ENCODE assay signal across 27 cellular contexts in genomic region chr20:52349806-52350205, GRCh38.
"Had no signal": no experiment of that assay in that cellular context is flagged by ENCODE, and none has a peak within 500 bp of the region (broad histone marks: within the 10 kb centered on the region; RNA-seq: fewer than 3 reads in every experiment).

No MANE protein-coding gene starts in this region.

- H3K9me3 ChIP-seq: left lung, lower lobe of right lung, mucosa of descending colon, prostate gland, right lobe of liver, uterus had no signal

- H3K27ac Mint-ChIP-seq: natural killer cell treated with Interleukin-12 subunit alpha and Interleukin-12 subunit beta and Interleukin-15 and Interleukin-18, amount 100 ng/mL, for 72 hours; stimulated activated memory B cell treated with anti-CD40 and anti-IgM and Interleukin-4, amounts not matched to agents 10 μg/mL and 1 μg/mL and 100 μg/mL, for 72 hours; type B pancreatic cell had no signal

- FAIRE-seq: keratinocyte, pancreas had no signal

- DNase-seq: hippocampal formation; kidney glomerular epithelial cell; left colon; left lung; lower lobe of right lung; midbrain; mucosa of descending colon; naive thymus-derived CD4-positive, alpha-beta T cell; nucleus accumbens; pancreas; posterior cingulate gyrus; stimulated activated CD4-positive, alpha-beta T cell treated with anti-CD3 and anti-CD28 coated beads, Interleukin-1b, Interleukin-23, amount 100 ng/mL, for 48 hours; stimulated activated CD4-positive, alpha-beta T cell treated with anti-CD3 and anti-CD28 coated beads, Interleukin-2, amount 100 ng/mL, for 48 hours; stimulated activated CD4-positive, alpha-beta T cell treated with anti-CD3 and anti-CD28 coated beads, Interleukin-4, amount 100 ng/mL, for 4 hours; stimulated activated CD8-positive, alpha-beta memory T cell treated with anti-CD3 and anti-CD28 coated beads, Interleukin-4, amount 100 ng/mL, for 48 hours; stimulated activated naive CD4-positive, alpha-beta T cell treated with Interleukin-2 at 50 U/mL for 16 hours; stimulated activated naive CD8-positive, alpha-beta T cell treated with anti-CD3 and anti-CD28 coated beads, Interleukin-15, amount 100 ng/mL, for 72 hours; substantia nigra; uterus had no signal

- H3K36me3 ChIP-seq: left lung, lower lobe of right lung, pancreas, prostate gland, right lobe of liver, tibial nerve, uterus had no signal

- H3K9me3 Mint-ChIP-seq: natural killer cell treated with Interleukin-12 subunit alpha and Interleukin-12 subunit beta and Interleukin-15 and Interleukin-18, amount 100 ng/mL, for 72 hours; stimulated activated memory B cell treated with anti-CD40 and anti-IgM and Interleukin-4, amounts not matched to agents 10 μg/mL and 1 μg/mL and 100 μg/mL, for 72 hours; stimulated activated naive CD8-positive, alpha-beta T cell treated with anti-CD3 and anti-CD28 coated beads, Interleukin-15, amount 100 ng/mL, for 72 hours had no signal

- H3K27me3 ChIP-seq: left lung, pancreas, right lobe of liver, tibial nerve, uterus had no signal

- H3K36me3 Mint-ChIP-seq: naive thymus-derived CD4-positive, alpha-beta T cell; natural killer cell treated with Interleukin-12 subunit alpha and Interleukin-12 subunit beta and Interleukin-15 and Interleukin-18, amount 100 ng/mL, for 72 hours; stimulated activated memory B cell treated with anti-CD40 and anti-IgM and Interleukin-4, amounts not matched to agents 10 μg/mL and 1 μg/mL and 100 μg/mL, for 72 hours; type B pancreatic cell had no signal

- H3K4me2 ChIP-seq: smooth muscle cell had no signal

- H3K4me3 ChIP-seq: left lung, lower lobe of right lung, mucosa of descending colon, pancreas, prostate gland, right lobe of liver, smooth muscle cell, tibial nerve, uterus had no signal

- H3K4me1 ChIP-seq: left lung, lower lobe of right lung, pancreas, prostate gland, right lobe of liver, tibial nerve, uterus had no signal

- H3K27ac ChIP-seq: left lung, lower lobe of right lung, pancreas, prostate gland, right lobe of liver, tibial nerve, uterus had no signal

- ATAC-seq: left colon; left lung; lower lobe of right lung; mucosa of descending colon; naive thymus-derived CD4-positive, alpha-beta T cell; natural killer cell treated with Interleukin-12 subunit alpha and Interleukin-12 subunit beta and Interleukin-15 and Interleukin-18, amount 100 ng/mL, for 72 hours; pancreas; stimulated activated memory B cell treated with anti-CD40 and anti-IgM and Interleukin-4, amounts not matched to agents 10 μg/mL and 1 μg/mL and 100 μg/mL, for 72 hours; stimulated activated naive CD8-positive, alpha-beta T cell treated with anti-CD3 and anti-CD28 coated beads, Interleukin-15, amount 100 ng/mL, for 72 hours had no signal
